ENCODE assay signal across 8 cellular contexts in the genomic region with DNA sequence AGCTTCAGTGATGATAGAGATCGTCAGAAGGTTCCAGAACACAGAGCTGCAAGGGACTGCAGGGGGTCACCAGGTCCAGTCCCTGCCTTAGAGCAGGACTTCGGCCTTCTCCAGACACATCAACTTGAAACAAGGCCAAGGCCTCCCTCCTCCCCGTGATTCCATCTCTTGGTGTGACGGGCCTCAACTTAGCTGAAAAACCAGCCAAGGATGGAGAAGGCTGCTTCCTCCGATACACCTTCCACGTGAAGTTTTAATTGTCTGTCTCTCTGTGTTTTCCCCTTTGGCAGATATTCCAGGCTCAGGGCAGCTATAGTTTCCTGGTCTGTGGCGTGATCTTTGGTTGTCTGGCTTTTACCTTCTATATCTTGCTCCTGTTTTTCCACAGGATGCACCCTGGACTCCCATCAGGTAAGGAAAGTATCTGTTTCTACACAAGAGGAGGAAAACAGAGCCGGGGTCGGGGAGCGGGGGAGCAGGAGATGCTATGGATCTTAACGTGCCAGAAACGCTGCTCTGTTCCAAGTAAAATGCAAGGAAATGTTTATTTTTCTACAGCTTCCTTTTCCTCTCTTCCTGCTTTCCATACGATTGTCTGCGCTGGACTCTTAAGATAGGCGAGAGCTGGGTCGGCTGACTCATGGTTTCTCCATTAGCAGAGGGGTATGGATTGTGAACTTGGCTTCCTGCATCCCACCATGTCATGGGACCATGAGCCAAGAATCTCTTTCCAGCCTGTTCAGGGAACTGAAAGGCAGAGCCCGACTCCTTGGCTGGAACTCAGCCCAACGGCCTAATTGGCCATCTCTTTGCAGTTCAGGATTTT. TPM values are rescaled to one million over a fixed set of nuclear protein-coding genes. Genes with fewer than 3 reads are reported as not detected.
A peak's percentile ranks its signal among the peaks of the same experiment; 100 is the strongest.
DNase-seq lines count a peak whose midpoint lies in the region; ATAC-seq and TF ChIP-seq lines count a peak whose summit lies in the region.

No MANE protein-coding gene starts in this region.

- TF ChIP-seq CTCF in choroid plexus epithelial cell (conservative IDR thresholded peaks at IDR 0.05; ENCODE audit: low read depth, low read length) = no peak

- no peak overlapping the region for H3K4me3 Mint-ChIP-seq in activated CD4-positive, alpha-beta T cell treated with anti-CD3 and anti-CD28 coated beads, Interleukin-2, amount 10 ng/mL, durations not matched to agents 24 days and 14 days

- no peaks in the 10 kb centered on the region for H3K27me3 Mint-ChIP-seq in activated CD4-positive, alpha-beta T cell treated with anti-CD3 and anti-CD28 coated beads, Interleukin-2, amount 10 ng/mL, durations not matched to agents 24 days and 14 days

- intact Hi-C loops in activated CD4-positive, alpha-beta T cell treated with anti-CD3 and anti-CD28 coated beads, Interleukin-2, amount 10 ng/mL, durations not matched to agents 24 days and 14 days (cut with micrococcal nuclease) = no loop called here

- peaks cover 36% of the 10 kb centered on the region for H3K36me3 Mint-ChIP-seq in activated CD4-positive, alpha-beta T cell treated with anti-CD3 and anti-CD28 coated beads, Interleukin-2, amount 10 ng/mL, durations not matched to agents 24 days and 14 days (ENCODE audit: low read depth)

- H3K27ac Mint-ChIP-seq in activated CD4-positive, alpha-beta T cell treated with anti-CD3 and anti-CD28 coated beads, Interleukin-2, amount 10 ng/mL, durations not matched to agents 24 days and 14 days = no peak overlapping the region

- H3K4me1 Mint-ChIP-seq in activated CD4-positive, alpha-beta T cell treated with anti-CD3 and anti-CD28 coated beads, Interleukin-2, amount 10 ng/mL, durations not matched to agents 24 days and 14 days = peaks cover 39% of the 10 kb centered on the region

- no peaks in the 10 kb centered on the region for H3K9me3 Mint-ChIP-seq in activated CD4-positive, alpha-beta T cell treated with anti-CD3 and anti-CD28 coated beads, Interleukin-2, amount 10 ng/mL, durations not matched to agents 24 days and 14 days

- ATAC-seq in HG03097 (IDR thresholded peaks at IDR 0.05; ENCODE audit: low FRiP score, unreplicated experiment) (no peak), HG03354 (IDR thresholded peaks at IDR 0.05; ENCODE audit: poor library complexity, severe bottlenecking, unreplicated experiment) (no peak), HG03196 (IDR thresholded peaks at IDR 0.05; ENCODE audit: unreplicated experiment) (no peak)

- DNase-seq in NCI-H446 treated with DMSO at 0.1 percent for 48 hours (lab: John Stamatoyannopoulos, UW) (peak; percentile 93), choroid plexus epithelial cell (ENCODE audit: low read depth) (peak; percentile 93), left kidney (ENCODE audit: low read depth, low spot score) (peak; percentile 71), stromal cell of bone marrow (ENCODE audit: low read depth) (peak; percentile 90)
- no peak for DNase-seq in activated CD4-positive, alpha-beta T cell treated with anti-CD3 and anti-CD28 coated beads, Interleukin-2, amount 10 ng/mL, durations not matched to agents 24 days and 14 days

- no peak overlapping the region for H3K4me3 ChIP-seq in choroid plexus epithelial cell (ENCODE audit: low read depth, low read length)

RNA-seq across cellular contexts. Expression of a gene that starts 32.8 kb away (rescaled TPM):
- total RNA-seq in activated CD4-positive, alpha-beta T cell treated with anti-CD3 and anti-CD28 coated beads, Interleukin-2, amount 10 ng/mL, durations not matched to agents 24 days and 14 days = 81.8 and 83.1 TPM in 2 replicates
